Comparison of ENCODE assay signal across 1 cellular context in genomic region chr4:139689093-139689722, GRCh38.
TF ChIP-seq lines count a peak whose summit lies in the region.

No MANE protein-coding gene starts in this region.

TF ChIP-seq in HepG2, 621 proteins besides CTCF, POLR2A, EP300 and RAD21 (continued from another document and continues in another):
- TF ChIP-seq NR2C2 (CRISPR knock-in tag; IDR thresholded peaks at IDR 0.05; ENCODE audit: borderline replicate concordance) (peak; percentile 91), PTBP1 (IDR thresholded peaks at IDR 0.05; ENCODE audit: low read depth, low read length, poor library complexity, severe bottlenecking) (no peak), IKZF5 (CRISPR knock-in tag; IDR thresholded peaks at IDR 0.05) (peak; percentile 97), ZBTB7A (CRISPR knock-in tag; IDR thresholded peaks at IDR 0.05) (no peak), CREB3 (CRISPR knock-in tag; IDR thresholded peaks at IDR 0.05) (no peak), HNRNPK (IDR thresholded peaks at IDR 0.05; ENCODE audit: low read depth, low read length, poor library complexity, severe bottlenecking) (no peak), ZNF562 (CRISPR knock-in tag; IDR thresholded peaks at IDR 0.05; ENCODE audit: borderline replicate concordance) (no peak), ZNF430 (CRISPR knock-in tag; IDR thresholded peaks at IDR 0.05) (peak; percentile 45; the same call in 1 of the 2 replicates), ZNF276 (CRISPR knock-in tag; IDR thresholded peaks at IDR 0.05; ENCODE audit: low read depth) (no peak), ARID4A (CRISPR knock-in tag; IDR thresholded peaks at IDR 0.05; ENCODE audit: borderline replicate concordance) (peak; percentile 54; the same call in 1 of the 2 replicates), SIN3B (IDR thresholded peaks at IDR 0.05; ENCODE audit: low read length) (no peak), PHB2 (IDR thresholded peaks at IDR 0.05; ENCODE audit: partially characterized antibody) (no peak), FOSL1 (CRISPR knock-in tag; IDR thresholded peaks at IDR 0.05; ENCODE audit: borderline replicate concordance) (peak; percentile 95), PHF21A (CRISPR knock-in tag; IDR thresholded peaks at IDR 0.05) (peak; percentile 89), ARHGAP35 (CRISPR knock-in tag; IDR thresholded peaks at IDR 0.05; ENCODE audit: borderline replicate concordance) (no peak), SRSF1 (optimal IDR thresholded peaks at IDR 0.05; ENCODE audit: low read depth, low read length) (no peak), TEF (CRISPR knock-in tag; IDR thresholded peaks at IDR 0.05) (no peak), NCOR1 (IDR thresholded peaks at IDR 0.05; ENCODE audit: borderline replicate concordance, low read length) (peak; percentile 99), NR0B2 (CRISPR knock-in tag; IDR thresholded peaks at IDR 0.05) (no peak), SOX5 (CRISPR knock-in tag; IDR thresholded peaks at IDR 0.05; ENCODE audit: borderline replicate concordance) (peak; percentile 88), IKZF1 (IDR thresholded peaks at IDR 0.05) (no peak), ZNF510 (CRISPR knock-in tag; IDR thresholded peaks at IDR 0.05; ENCODE audit: low read depth) (no peak), HHEX (CRISPR knock-in tag; IDR thresholded peaks at IDR 0.05) (peak; percentile 64; the same call in 1 of the 2 replicates), REL (CRISPR knock-in tag; conservative IDR thresholded peaks at IDR 0.05) (no peak), ZBTB3 (CRISPR knock-in tag; IDR thresholded peaks at IDR 0.05; ENCODE audit: borderline replicate concordance, low read depth) (peak; percentile 88), PRDM15 (CRISPR knock-in tag; IDR thresholded peaks at IDR 0.05) (no peak), XRCC5 (optimal IDR thresholded peaks at IDR 0.05; ENCODE audit: low read length) (peak; percentile 77), ZNF546 (CRISPR knock-in tag; conservative IDR thresholded peaks at IDR 0.05) (0 out of 2 replicates have a peak, but pooled peaks have one; percentile 20), TGIF2 (CRISPR knock-in tag; IDR thresholded peaks at IDR 0.05) (peak; percentile 34; the same call in 1 of the 2 replicates), ZNF558 (CRISPR knock-in tag; IDR thresholded peaks at IDR 0.05; ENCODE audit: borderline replicate concordance) (no peak), ISX (CRISPR knock-in tag; conservative IDR thresholded peaks at IDR 0.05) (no peak), KDM3A (CRISPR knock-in tag; IDR thresholded peaks at IDR 0.05; ENCODE audit: low read depth) (no peak), ZBTB43 (CRISPR knock-in tag; conservative IDR thresholded peaks at IDR 0.05) (peak; percentile 84), ZNF800 (CRISPR knock-in tag; IDR thresholded peaks at IDR 0.05) (peak; percentile 70), ZNF543 (CRISPR knock-in tag; IDR thresholded peaks at IDR 0.05) (no peak), RFX1 (IDR thresholded peaks at IDR 0.05) (no peak), TOE1 (CRISPR knock-in tag; IDR thresholded peaks at IDR 0.05) (no peak; the same call in 1 of the 2 replicates), ETV5 (CRISPR knock-in tag; IDR thresholded peaks at IDR 0.05; ENCODE audit: borderline replicate concordance) (peak; percentile 76; the same call in 1 of the 2 replicates), PHF8 (CRISPR knock-in tag; IDR thresholded peaks at IDR 0.05) (no peak), NBN (conservative IDR thresholded peaks at IDR 0.05) (no peak), ZNF317 (CRISPR knock-in tag; IDR thresholded peaks at IDR 0.05) (no peak), MYPOP (CRISPR knock-in tag; IDR thresholded peaks at IDR 0.05) (peak; percentile 67; the same call in 1 of the 2 replicates), ELF4 (CRISPR knock-in tag; IDR thresholded peaks at IDR 0.05; ENCODE audit: borderline replicate concordance) (peak; percentile 11; the same call in 1 of the 2 replicates), YY1 (IDR thresholded peaks at IDR 0.05; ENCODE audit: insufficient read depth, insufficient replicate concordance, low read depth, low read length) (no peak), ZNF619 (CRISPR knock-in tag; IDR thresholded peaks at IDR 0.05) (no peak), PAX8 (CRISPR knock-in tag; IDR thresholded peaks at IDR 0.05; ENCODE audit: borderline replicate concordance) (no peak; the same call in 1 of the 2 replicates), MIER2 (CRISPR knock-in tag; IDR thresholded peaks at IDR 0.05) (peak; percentile 67; the same call in 1 of the 2 replicates), HDAC6 (IDR thresholded peaks at IDR 0.05; ENCODE audit: low read depth, low read length) (no peak), MEIS1 (CRISPR knock-in tag; IDR thresholded peaks at IDR 0.05; ENCODE audit: borderline replicate concordance) (0 out of 2 replicates have a peak, but pooled peaks have one; percentile 20), NR2F1 (CRISPR knock-in tag; IDR thresholded peaks at IDR 0.05) (peak; percentile 84 to 94), KLF12 (CRISPR knock-in tag; IDR thresholded peaks at IDR 0.05; ENCODE audit: borderline replicate concordance) (no peak), SMARCC2 (IDR thresholded peaks at IDR 0.05) (no peak; the same call in 1 of the 2 replicates)
